ENCODE assay signal across 8 cellular contexts in genomic region chr12:95942106-95942531, GRCh38. TPM values are rescaled to one million over a fixed set of nuclear protein-coding genes. Genes with fewer than 3 reads are reported as not detected.
DNase-seq lines count a peak whose midpoint lies in the region; TF ChIP-seq lines count a peak whose summit lies in the region.

No MANE protein-coding gene starts in this region.

- peaks cover 10% of the 10 kb centered on the region for H3K4me1 Mint-ChIP-seq in activated CD4-positive, alpha-beta memory T cell treated with anti-CD3 and anti-CD28 coated beads for 36 hours (ENCODE audit: low read depth)

- H3K36me3 Mint-ChIP-seq in activated CD4-positive, alpha-beta memory T cell treated with anti-CD3 and anti-CD28 coated beads for 36 hours = no peaks in the 10 kb centered on the region

- H3K27ac Mint-ChIP-seq in activated CD4-positive, alpha-beta memory T cell treated with anti-CD3 and anti-CD28 coated beads for 36 hours = peak overlapping the region; percentile 86

- TF ChIP-seq CTCF in GM13977 (IDR thresholded peaks at IDR 0.05; ENCODE audit: extremely low read depth, insufficient read depth, missing control alignments) = no peak
- TF ChIP-seq CTCF in hepatocyte (IDR thresholded peaks at IDR 0.05; ENCODE audit: poor library complexity) = no peak
- TF ChIP-seq CTCF in spleen (IDR thresholded peaks at IDR 0.05 in 8 of 11, conservative IDR thresholded peaks at IDR 0.05 in 3 of 11) = no peak

- H3K27ac ChIP-seq in ACC112 (ENCODE audit: low read depth, low read length) (no peak overlapping the region), hepatocyte (peak overlapping the region; percentile 73), spleen (peak overlapping the region; percentile 82 to 95 (median 91))

- H3K9me3 ChIP-seq in hepatocyte (ENCODE audit: low read depth) = no peaks in the 10 kb centered on the region
- no peaks in the 10 kb centered on the region for H3K9me3 ChIP-seq in spleen

- H3K36me3 ChIP-seq in ACC112 (ENCODE audit: insufficient read depth, low read length) (no peaks in the 10 kb centered on the region), hepatocyte (replicated peaks; ENCODE audit: insufficient read depth, low read depth) (no peaks in the 10 kb centered on the region), spleen (no peaks in the 10 kb centered on the region)

- intact Hi-C loops in activated CD4-positive, alpha-beta memory T cell treated with anti-CD3 and anti-CD28 coated beads for 36 hours (cut with micrococcal nuclease) = loop anchor here (2.0 to 10.0 kb wide), 4 partner anchors 23 to 965 kb away; partner anchors contain the start of genes METAP2 and NEDD1
- intact Hi-C loops in spleen (cut with DNase I; ENCODE audit: low total_unique reads) = no loop called here

- DNase-seq in GM13977 (ENCODE audit: low spot score) (peak; percentile 28), hepatocyte (ENCODE audit: low spot score) (no peak), spleen (no peak), iPS-NIHi11 (ENCODE audit: low spot score) (no peak), COR-L47 (lab: John Stamatoyannopoulos, UW) (no peak), HuH-7 (ENCODE audit: low spot score) (no peak)
- DNase-seq in activated CD4-positive, alpha-beta memory T cell treated with anti-CD3 and anti-CD28 coated beads for 36 hours = no peak

- WGBS in hepatocyte (ENCODE audit: low lambda C conversion rate, missing lambda C conversion rate) = 24% methylated on average over 5 of the region's 14 CpGs
- 7 to 13% (median 11%) methylated on average over 9 to 14 of the region's 14 CpGs for WGBS in spleen, 5 donors

- peak overlapping the region; percentile 83 for H3K4me3 Mint-ChIP-seq in activated CD4-positive, alpha-beta memory T cell treated with anti-CD3 and anti-CD28 coated beads for 36 hours

- H2AFZ ChIP-seq in ACC112 (ENCODE audit: low read length, unreplicated experiment) = peak overlapping the region; percentile 57
- H2AFZ ChIP-seq in hepatocyte = peak overlapping the region; percentile 92

- H3K27me3 ChIP-seq in ACC112 (ENCODE audit: insufficient read depth, low read length) = peaks cover 12% of the 10 kb centered on the region
- no peaks in the 10 kb centered on the region for H3K27me3 ChIP-seq in hepatocyte
- H3K27me3 ChIP-seq in spleen (replicated peaks in 1 of 7) = no peaks in the 10 kb centered on the region

- peak overlapping the region; percentile 89 for H3K4me2 ChIP-seq in hepatocyte

- H3K9me2 ChIP-seq in hepatocyte (replicated peaks; ENCODE audit: insufficient read depth) = no peaks in the 10 kb centered on the region

- no peaks in the 10 kb centered on the region for H3K27me3 Mint-ChIP-seq in activated CD4-positive, alpha-beta memory T cell treated with anti-CD3 and anti-CD28 coated beads for 36 hours

- POLR2A ChIA-PET in activated CD4-positive, alpha-beta memory T cell treated with anti-CD3 and anti-CD28 coated beads for 36 hours (lab: Charles Lee) = interaction anchor here (0.8 to 1.8 kb wide), 5 partner anchors 10 to 869 kb away, joined by 3 to 7 read pairs (median 5); partner anchors contain the start of gene LTA4H

- in situ Hi-C loops in GM13977 (cut with MboI; ENCODE audit: low pct_unique_long_range_greater_than_20kb, low sequenced_read_pairs, unreplicated experiment) = no loop called here

- H3K4me3 ChIP-seq in ACC112 (ENCODE audit: low read depth, low read length) (peak overlapping the region; percentile 90), hepatocyte (peak overlapping the region; percentile 76), spleen (peak overlapping the region; percentile 58 to 95 (median 86))

- no peaks in the 10 kb centered on the region for H3K79me2 ChIP-seq in ACC112 (ENCODE audit: control insufficient read depth, insufficient read depth, low read length, unreplicated experiment)
- H3K79me2 ChIP-seq in hepatocyte = no peaks in the 10 kb centered on the region

- no peaks in the 10 kb centered on the region for H4K20me1 ChIP-seq in hepatocyte (ENCODE audit: insufficient read depth, poor library complexity, severe bottlenecking)

- CTCF ChIA-PET in activated CD4-positive, alpha-beta memory T cell treated with anti-CD3 and anti-CD28 coated beads for 36 hours (lab: Charles Lee) = interaction anchor here (0.7 to 5.4 kb wide), 8 partner anchors 9 to 575 kb away, joined by 3 to 48 read pairs (median 3); no protein-coding TSS in a partner anchor

- H3K4me1 ChIP-seq in ACC112 (ENCODE audit: control insufficient read depth, insufficient read depth, low read length, unreplicated experiment) (peaks cover 4% of the 10 kb centered on the region), hepatocyte (ENCODE audit: insufficient read depth) (no peaks in the 10 kb centered on the region), spleen (peaks cover 0 to 37% (median 20%) of the 10 kb centered on the region in 6 donors)

- no peak for TF ChIP-seq POLR2A in spleen (IDR thresholded peaks at IDR 0.05)

- no peaks in the 10 kb centered on the region for H3K9me3 Mint-ChIP-seq in activated CD4-positive, alpha-beta memory T cell treated with anti-CD3 and anti-CD28 coated beads for 36 hours

RNA-seq across cellular contexts. Expression of gene CCDC38, which starts 0.3 kb away (rescaled TPM):
- total RNA-seq in activated CD4-positive, alpha-beta memory T cell treated with anti-CD3 and anti-CD28 coated beads for 36 hours = under 1 TPM in 1 of 2 experiments, not detected in 1; 0.24 TPM
- total RNA-seq in hepatocyte (0.48 TPM in 1 of 2 replicates, not detected in the other), spleen (1 to 10 TPM in 3 of 7 donors, under 1 TPM in 3, not detected in 1; 0.34 to 2.1 (median 1.2) TPM)
- polyA plus RNA-seq in hepatocyte (0.55 TPM in 1 of 2 replicates, not detected in the other), spleen (1 to 10 TPM in 1 of 3 donors, under 1 TPM in 2; 0.46 to 1.2 (median 0.65) TPM)

RNA-seq across cellular contexts. Expression of gene AMDHD1, which starts 1.0 kb away (rescaled TPM):
- 1 to 10 TPM; 1.5 to 2.1 TPM for total RNA-seq in activated CD4-positive, alpha-beta memory T cell treated with anti-CD3 and anti-CD28 coated beads for 36 hours
- 2.1 and 3.5 TPM in 2 replicates for total RNA-seq in hepatocyte
- 0.43 and 3.0 TPM in 2 replicates for polyA plus RNA-seq in hepatocyte
- total RNA-seq in spleen = 10 to 100 TPM in 1 of 7 donors, 1 to 10 TPM in 6; 2.2 to 12.2 (median 3.5) TPM
- polyA plus RNA-seq in spleen = 1 to 10 TPM; 2.3 to 2.9 (median 2.5) TPM

RNA-seq across cellular contexts. Expression of gene HAL, which starts 54.0 kb away (rescaled TPM):
- under 1 TPM; 0.12 to 0.36 TPM for total RNA-seq in activated CD4-positive, alpha-beta memory T cell treated with anti-CD3 and anti-CD28 coated beads for 36 hours
- 1.3 and 1.8 TPM in 2 replicates for total RNA-seq in hepatocyte
- polyA plus RNA-seq in hepatocyte = 0.91 and 1.7 TPM in 2 replicates
- 10 to 100 TPM in 4 of 7 donors, 1 to 10 TPM in 3; 4.6 to 27.3 (median 11.7) TPM for total RNA-seq in spleen
- polyA plus RNA-seq in spleen = 1 to 10 TPM in 1 of 3 donors, under 1 TPM in 2; 0.24 to 1.9 (median 0.72) TPM
